ENCODE assay signal across 15 cellular contexts in the genomic region with DNA sequence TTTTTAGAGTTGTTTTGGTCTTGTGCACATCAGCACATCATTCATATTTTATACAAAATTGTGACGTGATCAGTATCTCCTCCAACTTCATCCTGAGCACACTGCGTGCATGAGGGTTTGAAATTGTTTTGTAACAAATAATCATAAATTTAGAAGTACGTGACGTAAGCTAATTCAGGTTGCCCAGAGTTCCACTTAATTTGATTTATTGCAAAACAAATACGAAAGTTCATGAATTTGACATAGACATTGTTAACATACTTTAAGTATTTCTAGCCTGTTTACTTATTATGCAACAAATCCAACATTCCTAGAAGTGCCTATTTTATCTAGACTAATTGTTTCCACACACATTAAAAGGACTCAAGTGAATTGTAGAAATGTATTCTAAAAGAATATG. TPM values are rescaled to one million over a fixed set of nuclear protein-coding genes. Genes with fewer than 3 reads are reported as not detected.
DNase-seq lines count a peak whose midpoint lies in the region; ATAC-seq, FAIRE-seq and TF ChIP-seq lines count a peak whose summit lies in the region.
"Had no signal": no experiment of that assay in that cellular context is flagged by ENCODE, and none has a peak within 500 bp of the region (broad histone marks: within the 10 kb centered on the region; RNA-seq: fewer than 3 reads in every experiment).

No MANE protein-coding gene starts in this region.

- TF ChIP-seq CTCF in kidney (IDR thresholded peaks at IDR 0.05; ENCODE audit: borderline replicate concordance, extremely low read depth, insufficient read depth) (no peak), type B pancreatic cell (conservative IDR thresholded peaks at IDR 0.05) (no peak)

- H3K4me1 ChIP-seq in adipocyte (ENCODE audit: control insufficient read depth, insufficient read depth, low read length) (peaks cover 69% of the 10 kb centered on the region), kidney (ENCODE audit: control insufficient read depth in 1 of 2, insufficient read depth in 1 of 2, low read depth in 1 of 2, low read length in 2 of 2) (peaks cover 2 to 5% of the 10 kb centered on the region in 2 donors), subcutaneous abdominal adipose tissue (ENCODE audit: control insufficient read depth in 5 of 5, insufficient read depth in 5 of 5, low read length in 5 of 5) (peaks cover 4 to 74% (median 68%) of the 10 kb centered on the region in 5 donors)
- H3K4me1 ChIP-seq: prostate gland had no signal

- H3K9me3 ChIP-seq in adipocyte (ENCODE audit: control insufficient read depth, low read length) = no peaks in the 10 kb centered on the region
- no peaks in the 10 kb centered on the region for H3K9me3 ChIP-seq in kidney (ENCODE audit: control insufficient read depth in 1 of 2, low read length in 2 of 2)
- no peaks in the 10 kb centered on the region for H3K9me3 ChIP-seq in subcutaneous abdominal adipose tissue (ENCODE audit: control insufficient read depth in 5 of 5, low read length in 5 of 5)
- H3K9me3 ChIP-seq: prostate gland had no signal

- no peaks in the 10 kb centered on the region for H3K36me3 Mint-ChIP-seq in type B pancreatic cell

- peaks cover 4% of the 10 kb centered on the region for H3K9me3 Mint-ChIP-seq in type B pancreatic cell
- H3K9me3 Mint-ChIP-seq: T-helper 2 cell treated with Interferon-gamma antibody and Interleukin-4, amounts not matched to agents 5 μg/mL and 100 μg/mL, for 36 hours had no signal

- no peak overlapping the region for H3K4me3 Mint-ChIP-seq in type B pancreatic cell
- H3K4me3 Mint-ChIP-seq: T-helper 2 cell treated with Interferon-gamma antibody and Interleukin-4, amounts not matched to agents 5 μg/mL and 100 μg/mL, for 36 hours had no signal

- FAIRE-seq in kidney (lab: Jason Lieb, UNC) = peak; percentile 72

- no peaks in the 10 kb centered on the region for H3K27me3 Mint-ChIP-seq in type B pancreatic cell

- H3K27ac Mint-ChIP-seq in type B pancreatic cell = no peak overlapping the region

- H3K4me1 Mint-ChIP-seq in type B pancreatic cell (ENCODE audit: unreplicated experiment) = peaks cover 10% of the 10 kb centered on the region

- H3K4me3 ChIP-seq in adipocyte (ENCODE audit: low read length) = no peak overlapping the region
- no peak overlapping the region for H3K4me3 ChIP-seq in kidney (ENCODE audit: low read length in 2 of 2)
- no peak overlapping the region for H3K4me3 ChIP-seq in subcutaneous abdominal adipose tissue (ENCODE audit: low read depth in 1 of 5, low read length in 5 of 5)
- H3K4me3 ChIP-seq: prostate gland had no signal

- peak; percentile 14 for DNase-seq in NOMO-1 treated with DMSO at 0.1 percent for 48 hours (lab: John Stamatoyannopoulos, UW; ENCODE audit: unreplicated experiment)
- no peak for DNase-seq in NOMO-1 (lab: John Stamatoyannopoulos, UW; ENCODE audit: unreplicated experiment in 2 of 2)
- peak; percentile 71 for DNase-seq in adipocyte (ENCODE audit: low read depth)
- DNase-seq in kidney = no peak
- no peak for DNase-seq in type B pancreatic cell (ENCODE audit: extremely low spot score, unreplicated experiment)
- no peak for DNase-seq in NAMALWA (ENCODE audit: low spot score)
- DNase-seq: activated CD8-positive, alpha-beta memory T cell treated with anti-CD3 and anti-CD28 coated beads for 24 hours; DMS79; effector CD4-positive, alpha-beta T cell; midbrain had no signal

- H3K9ac ChIP-seq in adipocyte (ENCODE audit: low read length) (peak overlapping the region; percentile 92), kidney (ENCODE audit: low read length in 2 of 2) (no peak overlapping the region), subcutaneous abdominal adipose tissue (ENCODE audit: low read length in 5 of 5) (no peak overlapping the region)

- peak overlapping the region in 1 of 2 donors; percentile 47 for H3K27ac ChIP-seq in kidney (ENCODE audit: low read depth in 2 of 2, low read length in 2 of 2)
- H3K27ac ChIP-seq in subcutaneous abdominal adipose tissue (ENCODE audit: low read depth, low read length) = peak overlapping the region; percentile 86
- H3K27ac ChIP-seq: 22Rv1, prostate gland had no signal

- no peak for ATAC-seq in GM21360 (IDR thresholded peaks at IDR 0.05; ENCODE audit: unreplicated experiment)

- peaks cover 19% of the 10 kb centered on the region for H3K36me3 ChIP-seq in adipocyte (ENCODE audit: control insufficient read depth, insufficient read depth, low read length, severe bottlenecking)
- peaks cover 0 to 3% of the 10 kb centered on the region in 2 donors for H3K36me3 ChIP-seq in kidney (ENCODE audit: control insufficient read depth in 1 of 2, insufficient read depth in 2 of 2, low read length in 2 of 2)
- peaks cover 0 to 23% (median 22%) of the 10 kb centered on the region in 5 donors for H3K36me3 ChIP-seq in subcutaneous abdominal adipose tissue (ENCODE audit: control insufficient read depth in 5 of 5, insufficient read depth in 5 of 5, low read length in 5 of 5)
- H3K36me3 ChIP-seq: prostate gland had no signal

- H3K27me3 ChIP-seq in adipocyte (replicated peaks; ENCODE audit: control insufficient read depth, insufficient read depth, low read length) (no peaks in the 10 kb centered on the region), subcutaneous abdominal adipose tissue (ENCODE audit: control insufficient read depth in 5 of 5, insufficient read depth in 4 of 5, low read length in 5 of 5) (peaks cover 0 to 10% (median 7%) of the 10 kb centered on the region in 5 donors)

- intact Hi-C loops in kidney (cut with DNase I) = no loop called here

RNA-seq across cellular contexts. Expression of gene MAP7D3, which starts 48.3 kb away (rescaled TPM):
- total RNA-seq in kidney = 13.9 TPM
- polyA plus RNA-seq in kidney (ENCODE audit: insufficient read depth, low read depth, low replicate concordance) = 5.7 TPM
- total RNA-seq in type B pancreatic cell (ENCODE audit: low replicate concordance) = 7.3 and 10.3 TPM in 2 replicates

RNA-seq across cellular contexts. Expression of gene FHL1, which starts 55.6 kb away (rescaled TPM):
- 168 TPM for total RNA-seq in kidney
- 44.0 TPM for polyA plus RNA-seq in kidney (ENCODE audit: insufficient read depth, low read depth, low replicate concordance)
- total RNA-seq in type B pancreatic cell (ENCODE audit: low replicate concordance) = 4.4 and 55.3 TPM in 2 replicates

Comparison
In these comparisons a context has a peak if more than half of its experiments do, and no peak if none do; other contexts are left out.
1. DNase-seq: peak in NOMO-1 treated with DMSO at 0.1 percent for 48 hours (single experiment) and adipocyte (single experiment); none in NOMO-1 (0 of 2), kidney (single experiment), type B pancreatic cell (single experiment) and NAMALWA (single experiment).